Comparison of ENCODE assay signal across 1 cellular context in genomic region chr5:44951371-44951770, GRCh38.
TF ChIP-seq lines count a peak whose summit lies in the region.

No MANE protein-coding gene starts in this region.

TF ChIP-seq in GM23338, 12 proteins besides CTCF, POLR2A, EP300 and RAD21 (continued from another document):
- TF ChIP-seq, protein P1, sequence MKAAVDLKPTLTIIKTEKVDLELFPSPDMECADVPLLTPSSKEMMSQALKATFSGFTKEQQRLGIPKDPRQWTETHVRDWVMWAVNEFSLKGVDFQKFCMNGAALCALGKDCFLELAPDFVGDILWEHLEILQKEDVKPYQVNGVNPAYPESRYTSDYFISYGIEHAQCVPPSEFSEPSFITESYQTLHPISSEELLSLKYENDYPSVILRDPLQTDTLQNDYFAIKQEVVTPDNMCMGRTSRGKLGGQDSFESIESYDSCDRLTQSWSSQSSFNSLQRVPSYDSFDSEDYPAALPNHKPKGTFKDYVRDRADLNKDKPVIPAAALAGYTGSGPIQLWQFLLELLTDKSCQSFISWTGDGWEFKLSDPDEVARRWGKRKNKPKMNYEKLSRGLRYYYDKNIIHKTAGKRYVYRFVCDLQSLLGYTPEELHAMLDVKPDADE (IDR thresholded peaks at IDR 0.05): no peak
- TF ChIP-seq EZH2 (IDR thresholded peaks at IDR 0.05; ENCODE audit: low read depth, unreplicated experiment): no peak
- TF ChIP-seq, protein P2, sequence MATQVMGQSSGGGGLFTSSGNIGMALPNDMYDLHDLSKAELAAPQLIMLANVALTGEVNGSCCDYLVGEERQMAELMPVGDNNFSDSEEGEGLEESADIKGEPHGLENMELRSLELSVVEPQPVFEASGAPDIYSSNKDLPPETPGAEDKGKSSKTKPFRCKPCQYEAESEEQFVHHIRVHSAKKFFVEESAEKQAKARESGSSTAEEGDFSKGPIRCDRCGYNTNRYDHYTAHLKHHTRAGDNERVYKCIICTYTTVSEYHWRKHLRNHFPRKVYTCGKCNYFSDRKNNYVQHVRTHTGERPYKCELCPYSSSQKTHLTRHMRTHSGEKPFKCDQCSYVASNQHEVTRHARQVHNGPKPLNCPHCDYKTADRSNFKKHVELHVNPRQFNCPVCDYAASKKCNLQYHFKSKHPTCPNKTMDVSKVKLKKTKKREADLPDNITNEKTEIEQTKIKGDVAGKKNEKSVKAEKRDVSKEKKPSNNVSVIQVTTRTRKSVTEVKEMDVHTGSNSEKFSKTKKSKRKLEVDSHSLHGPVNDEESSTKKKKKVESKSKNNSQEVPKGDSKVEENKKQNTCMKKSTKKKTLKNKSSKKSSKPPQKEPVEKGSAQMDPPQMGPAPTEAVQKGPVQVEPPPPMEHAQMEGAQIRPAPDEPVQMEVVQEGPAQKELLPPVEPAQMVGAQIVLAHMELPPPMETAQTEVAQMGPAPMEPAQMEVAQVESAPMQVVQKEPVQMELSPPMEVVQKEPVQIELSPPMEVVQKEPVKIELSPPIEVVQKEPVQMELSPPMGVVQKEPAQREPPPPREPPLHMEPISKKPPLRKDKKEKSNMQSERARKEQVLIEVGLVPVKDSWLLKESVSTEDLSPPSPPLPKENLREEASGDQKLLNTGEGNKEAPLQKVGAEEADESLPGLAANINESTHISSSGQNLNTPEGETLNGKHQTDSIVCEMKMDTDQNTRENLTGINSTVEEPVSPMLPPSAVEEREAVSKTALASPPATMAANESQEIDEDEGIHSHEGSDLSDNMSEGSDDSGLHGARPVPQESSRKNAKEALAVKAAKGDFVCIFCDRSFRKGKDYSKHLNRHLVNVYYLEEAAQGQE (IDR thresholded peaks at IDR 0.05; ENCODE audit: unreplicated experiment): no peak
- no peak for TF ChIP-seq NANOG (IDR thresholded peaks at IDR 0.05; ENCODE audit: borderline replicate concordance)
- TF ChIP-seq JUNB (IDR thresholded peaks at IDR 0.05; ENCODE audit: unreplicated experiment): no peak
- no peak for TF ChIP-seq POLR2AphosphoS5 (IDR thresholded peaks at IDR 0.05; ENCODE audit: low read depth)
TF ChIP-seq in GM23338: peak in this region for 0.
